13 cellular contexts compared by ENCODE assay signal in the genomic region with DNA sequence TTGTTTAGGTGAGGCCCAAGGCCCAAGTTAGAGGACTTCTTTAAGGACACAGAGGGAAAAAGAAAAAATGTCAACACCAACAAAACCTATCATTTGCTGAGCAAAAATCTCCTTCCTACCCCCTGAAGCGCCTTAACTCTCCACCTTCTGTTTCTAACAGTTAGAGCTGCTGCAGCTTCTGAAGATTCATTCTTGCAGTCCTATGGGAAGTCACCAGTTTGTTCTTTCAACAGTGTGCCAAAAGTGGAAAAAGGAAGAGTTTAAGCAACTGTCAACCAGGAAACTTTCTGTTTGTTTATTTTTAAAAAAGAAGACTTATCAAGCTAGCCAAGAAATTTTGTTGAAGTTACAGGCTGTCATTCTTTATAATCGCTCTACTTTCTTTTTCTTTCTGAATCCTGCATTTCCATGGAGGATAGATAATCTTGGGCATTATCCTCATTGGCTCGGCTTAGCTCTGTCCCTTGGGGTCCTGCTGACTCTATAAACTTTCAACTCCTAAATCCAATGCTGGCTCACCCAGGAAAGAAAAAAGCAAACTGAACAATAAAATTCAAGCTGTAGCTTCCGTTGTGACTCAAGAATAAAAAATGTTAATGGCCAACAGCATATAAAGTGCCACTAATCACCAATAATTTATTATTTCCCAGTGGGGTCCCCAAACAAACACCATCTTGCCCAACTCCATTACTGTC.
A peak's percentile ranks its signal among the peaks of the same experiment; 100 is the strongest.
DNase-seq lines count a peak whose midpoint lies in the region; ATAC-seq and TF ChIP-seq lines count a peak whose summit lies in the region.
"Had no signal": no experiment of that assay in that cellular context is flagged by ENCODE, and none has a peak within 500 bp of the region (broad histone marks: within the 10 kb centered on the region; RNA-seq: fewer than 3 reads in every experiment).

No MANE protein-coding gene starts in this region.

- peaks cover 64% of the 10 kb centered on the region for H3K4me1 Mint-ChIP-seq in mesothelial cell of epicardium
- H3K4me1 Mint-ChIP-seq: activated naive CD8-positive, alpha-beta T cell treated with anti-CD3 and anti-CD28 coated beads, Interleukin-2, amount 50 U/mL, for 24 hours had no signal

- H3K36me3 Mint-ChIP-seq in mesothelial cell of epicardium: no peaks in the 10 kb centered on the region
- no peaks in the 10 kb centered on the region for H3K36me3 Mint-ChIP-seq in activated naive CD4-positive, alpha-beta T cell treated with anti-CD3 and anti-CD28 coated beads, Interleukin-2, amount 50 U/mL, for 72 hours

- no peaks in the 10 kb centered on the region for H3K9me3 Mint-ChIP-seq in mesothelial cell of epicardium
- H3K9me3 Mint-ChIP-seq in activated naive CD4-positive, alpha-beta T cell treated with anti-CD3 and anti-CD28 coated beads, Interleukin-2, amount 50 U/mL, for 72 hours: peaks cover 0 to 1% of the 10 kb centered on the region in 2 donors
- H3K9me3 Mint-ChIP-seq: activated naive CD8-positive, alpha-beta T cell treated with anti-CD3 and anti-CD28 coated beads, Interleukin-2, amount 50 U/mL, for 24 hours had no signal

- H3K27me3 ChIP-seq in MG63 (no peaks in the 10 kb centered on the region), transverse colon (no peaks in the 10 kb centered on the region)

- peak overlapping the region; percentile 87 for H3K27ac Mint-ChIP-seq in mesothelial cell of epicardium
- no peak overlapping the region for H3K27ac Mint-ChIP-seq in activated naive CD4-positive, alpha-beta T cell treated with anti-CD3 and anti-CD28 coated beads, Interleukin-2, amount 50 U/mL, for 72 hours
- H3K27ac Mint-ChIP-seq: activated naive CD8-positive, alpha-beta T cell treated with anti-CD3 and anti-CD28 coated beads, Interleukin-2, amount 50 U/mL, for 24 hours had no signal

- intact Hi-C loops in transverse colon (cut with DNase I; ENCODE audit: low total_unique reads): no loop called here

- H3K4me1 ChIP-seq in transverse colon: peaks cover 9 to 29% (median 19%) of the 10 kb centered on the region in 4 donors

- DNase-seq in MG63: peak; percentile 5
- peak; percentile 13 for DNase-seq in cerebellar cortex (ENCODE audit: low spot score)
- DNase-seq in mesothelial cell of epicardium (ENCODE audit: low spot score in 2 of 2, unreplicated experiment in 2 of 2): no peak
- no peak for DNase-seq in transverse colon
- DNase-seq in activated CD4-positive, CD25-positive, alpha-beta regulatory T cell treated with anti-CD3 and anti-CD28 coated beads, Interleukin-2, amount 50 U/mL, for 72 hours: no peak
- DNase-seq in NCI-H2196 (lab: John Stamatoyannopoulos, UW; ENCODE audit: unreplicated experiment): no peak
- no peak for DNase-seq in activated naive CD4-positive, alpha-beta T cell treated with anti-CD3 and anti-CD28 coated beads, Interleukin-2, amount 50 U/mL, for 72 hours (ENCODE audit: low spot score in 2 of 2)
- DNase-seq: activated naive CD8-positive, alpha-beta T cell treated with anti-CD3 and anti-CD28 coated beads, Interleukin-2, amount 50 U/mL, for 24 hours; DMS 273 treated with DMSO at 0.1 percent for 48 hours; effector memory CD4-positive, alpha-beta T cell; NCI-H1092 treated with DMSO at 0.1 percent for 48 hours; NCI-H774; T-helper 2 cell had no signal

- TF ChIP-seq POLR2A in transverse colon (IDR thresholded peaks at IDR 0.05): no peak

- H3K27ac ChIP-seq in transverse colon: peak overlapping the region; percentile 22 to 66 (median 35)

- H3K27me3 Mint-ChIP-seq in mesothelial cell of epicardium (ENCODE audit: low read depth): no peaks in the 10 kb centered on the region
- H3K27me3 Mint-ChIP-seq: activated naive CD8-positive, alpha-beta T cell treated with anti-CD3 and anti-CD28 coated beads, Interleukin-2, amount 50 U/mL, for 24 hours had no signal

- no peak overlapping the region for H3K4me3 Mint-ChIP-seq in mesothelial cell of epicardium
- H3K4me3 Mint-ChIP-seq: activated naive CD8-positive, alpha-beta T cell treated with anti-CD3 and anti-CD28 coated beads, Interleukin-2, amount 50 U/mL, for 24 hours had no signal

- WGBS in transverse colon (ENCODE audit: low coverage in 1 of 2), 2 donors: 78 to 81% methylated on average over 4 of the region's 4 CpGs

- no peak for TF ChIP-seq EP300 in transverse colon (IDR thresholded peaks at IDR 0.05; ENCODE audit: low read depth)

- TF ChIP-seq CTCF in mesothelial cell of epicardium (IDR thresholded peaks at IDR 0.05; ENCODE audit: unreplicated experiment) (no peak), transverse colon (IDR thresholded peaks at IDR 0.05) (no peak)

- no peak overlapping the region for H3K4me3 ChIP-seq in MG63
- no peak overlapping the region for H3K4me3 ChIP-seq in transverse colon

- H3K9me3 ChIP-seq in MG63 (no peaks in the 10 kb centered on the region), transverse colon (no peaks in the 10 kb centered on the region)

- H3K36me3 ChIP-seq in MG63 (no peaks in the 10 kb centered on the region), transverse colon (no peaks in the 10 kb centered on the region)

- in situ Hi-C loops in transverse colon (cut with MboI; ENCODE audit: low pct_ligation_motif_present in 1 of 4, low pct_unique_long_range_greater_than_20kb in 1 of 4, low sequenced_read_pairs in 3 of 4): no loop called here

- ATAC-seq in activated naive CD4-positive, alpha-beta T cell treated with anti-CD3 and anti-CD28 coated beads, Interleukin-2, amount 50 U/mL, for 72 hours: no peak
- ATAC-seq: activated naive CD8-positive, alpha-beta T cell treated with anti-CD3 and anti-CD28 coated beads, Interleukin-2, amount 50 U/mL, for 24 hours had no signal

Comparison
In these comparisons a context has a peak if more than half of its experiments do, and no peak if none do; other contexts are left out.
1. DNase-seq: peak in MG63 (single experiment) and cerebellar cortex (single experiment); none in mesothelial cell of epicardium (0 of 2), transverse colon (single experiment), activated CD4-positive, CD25-positive, alpha-beta regulatory T cell treated with anti-CD3 and anti-CD28 coated beads, Interleukin-2, amount 50 U/mL, for 72 hours (single experiment), NCI-H2196 (single experiment) and activated naive CD4-positive, alpha-beta T cell treated with anti-CD3 and anti-CD28 coated beads, Interleukin-2, amount 50 U/mL, for 72 hours (0 of 2).